Comparison of ENCODE assay signal across 20 cellular contexts in genomic region chr6:37974943-37975342, GRCh38.
"Had no signal": no experiment of that assay in that cellular context is flagged by ENCODE, and none has a peak within 500 bp of the region (broad histone marks: within the 10 kb centered on the region; RNA-seq: fewer than 3 reads in every experiment).

No MANE protein-coding gene starts in this region.

- H2AFZ ChIP-seq: neural progenitor cell, parathyroid adenoma had no signal

- ATAC-seq: effector memory CD8-positive, alpha-beta T cell; left lung; naive thymus-derived CD4-positive, alpha-beta T cell; sciatic nerve; stimulated activated naive CD8-positive, alpha-beta T cell treated with anti-CD3 and anti-CD28 coated beads, Interleukin-15, amount 100 ng/mL, for 72 hours had no signal

- H3K9ac ChIP-seq: neural progenitor cell, parathyroid adenoma had no signal

- H3K4me2 ChIP-seq: neural progenitor cell, smooth muscle cell had no signal

- H3K36me3 ChIP-seq: left lung, suprapubic skin, vagina had no signal

- H3K4me3 ChIP-seq: left lung, neural progenitor cell, smooth muscle cell, suprapubic skin, vagina had no signal

- H3K27ac ChIP-seq: left lung, neural progenitor cell, parathyroid adenoma, suprapubic skin, vagina had no signal

- H3K27me3 ChIP-seq: left lung, neural progenitor cell, suprapubic skin, vagina had no signal

- DNase-seq: cortex of kidney; effector memory CD8-positive, alpha-beta T cell; kidney; left lung; mesendoderm; midbrain; naive thymus-derived CD4-positive, alpha-beta T cell; stimulated activated CD4-positive, alpha-beta T cell treated with anti-CD3 and anti-CD28 coated beads, Interleukin-12 subunit alpha, Interleukin-12 subunit beta, amount 100 ng/mL, for 4 hours; stimulated activated CD4-positive, alpha-beta T cell treated with anti-CD3 and anti-CD28 coated beads, Interleukin-1b, Interleukin-23, amount 100 ng/mL, for 48 hours; stimulated activated CD4-positive, alpha-beta T cell treated with anti-CD3 and anti-CD28 coated beads, Interleukin-4, amount 100 ng/mL, for 1 hour; stimulated activated CD8-positive, alpha-beta memory T cell treated with anti-CD3 and anti-CD28 coated beads, Interleukin-4, amount 100 ng/mL, for 48 hours; stimulated activated naive CD4-positive, alpha-beta T cell; stimulated activated naive CD8-positive, alpha-beta T cell treated with anti-CD3 and anti-CD28 coated beads, Interleukin-15, amount 100 ng/mL, for 72 hours; trophoblast cell had no signal

- H3K9me3 ChIP-seq: suprapubic skin had no signal
